In the genomic region with DNA sequence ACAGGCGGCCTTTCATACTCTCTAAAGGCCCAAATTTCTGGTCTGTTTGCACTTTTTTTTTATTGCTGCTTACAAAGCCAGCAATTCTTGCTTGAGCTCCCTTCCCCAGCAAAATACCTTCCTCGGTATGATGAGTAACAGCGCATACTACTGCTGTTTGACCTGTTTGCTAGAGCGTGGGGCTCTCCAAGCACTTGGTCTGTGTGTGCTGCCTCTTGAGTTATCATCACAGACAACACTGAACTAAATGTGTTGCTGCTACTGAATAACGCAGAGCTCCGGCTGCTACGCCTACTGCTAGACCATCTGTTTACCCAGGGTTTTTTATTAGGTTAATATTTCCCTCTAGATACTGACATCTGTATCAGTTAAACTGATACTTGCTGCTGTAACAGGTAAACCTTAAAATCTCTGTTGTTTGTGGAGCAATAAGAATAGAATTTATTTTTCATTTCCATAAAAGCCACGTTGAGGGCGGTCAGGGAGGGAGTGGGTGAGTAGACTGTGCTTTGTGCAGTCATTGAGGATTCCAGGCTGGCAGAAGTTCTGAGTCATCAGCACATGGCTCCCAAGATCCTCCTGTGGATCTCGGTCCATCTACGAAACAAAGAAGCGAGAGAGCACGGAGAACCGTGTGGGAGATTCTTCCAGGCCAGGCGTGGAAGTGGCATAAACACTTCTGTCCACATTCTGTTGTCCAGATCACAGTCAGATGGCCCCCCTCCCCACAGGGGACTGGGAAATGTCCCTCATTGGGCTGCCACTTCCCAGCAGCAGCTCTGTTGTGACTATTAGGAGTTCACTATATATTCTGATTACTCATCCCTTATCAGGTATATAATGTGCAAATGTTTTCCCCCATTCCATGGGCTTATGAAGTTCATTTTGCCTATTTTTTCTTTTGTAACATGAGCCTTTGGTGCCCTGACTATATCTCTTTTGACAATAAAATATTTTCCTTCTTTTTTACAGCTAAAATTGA, we compare ENCODE assay signal across 12 cellular contexts. TPM values are rescaled to one million over a fixed set of nuclear protein-coding genes. Genes with fewer than 3 reads are reported as not detected.
A peak's percentile ranks its signal among the peaks of the same experiment; 100 is the strongest.
DNase-seq lines count a peak whose midpoint lies in the region; ATAC-seq, FAIRE-seq and TF ChIP-seq lines count a peak whose summit lies in the region.
"Had no signal": no experiment of that assay in that cellular context is flagged by ENCODE, and none has a peak within 500 bp of the region (broad histone marks: within the 10 kb centered on the region; RNA-seq: fewer than 3 reads in every experiment).

No MANE protein-coding gene starts in this region.

- ATAC-seq in HG03460 (IDR thresholded peaks at IDR 0.05; ENCODE audit: unreplicated experiment), result no peak

- no peak overlapping the region for H3K9ac ChIP-seq in kidney (ENCODE audit: low read length in 2 of 2)
- H3K9ac ChIP-seq: parathyroid adenoma had no signal

- no peak overlapping the region for H3K4me3 Mint-ChIP-seq in nephron progenitor cell
- no peak overlapping the region for H3K4me3 Mint-ChIP-seq in activated naive CD8-positive, alpha-beta T cell treated with anti-CD3 and anti-CD28 coated beads for 36 hours
- no peak overlapping the region for H3K4me3 Mint-ChIP-seq in CD14-positive monocyte
- H3K4me3 Mint-ChIP-seq: T-cell had no signal

- peak overlapping the region; percentile 38 for H3K27ac Mint-ChIP-seq in nephron progenitor cell
- no peak overlapping the region for H3K27ac Mint-ChIP-seq in activated naive CD8-positive, alpha-beta T cell treated with anti-CD3 and anti-CD28 coated beads for 36 hours
- H3K27ac Mint-ChIP-seq in CD14-positive monocyte, result peak overlapping the region in 1 of 7 donors; percentile 5
- H3K27ac Mint-ChIP-seq: T-cell had no signal

- H3K4me3 ChIP-seq in dorsolateral prefrontal cortex, result peak overlapping the region in 14 of 59 donors; percentile 7 to 34 (median 18)
- no peak overlapping the region for H3K4me3 ChIP-seq in kidney (ENCODE audit: low read length in 2 of 2)
- H3K4me3 ChIP-seq: vagina had no signal

- no peaks in the 10 kb centered on the region for H3K27me3 ChIP-seq in dorsolateral prefrontal cortex
- H3K27me3 ChIP-seq: vagina had no signal

- no peaks in the 10 kb centered on the region for H3K9me3 ChIP-seq in kidney (ENCODE audit: control insufficient read depth in 1 of 2, low read length in 2 of 2)
- H3K9me3 ChIP-seq: vagina had no signal

- no peaks in the 10 kb centered on the region for H3K4me1 ChIP-seq in kidney (ENCODE audit: control insufficient read depth in 1 of 2, insufficient read depth in 1 of 2, low read depth in 1 of 2, low read length in 2 of 2)
- H3K4me1 ChIP-seq: parathyroid adenoma, vagina had no signal

- no peak for TF ChIP-seq CTCF in dorsolateral prefrontal cortex (IDR thresholded peaks at IDR 0.05 in 54 of 56, conservative IDR thresholded peaks at IDR 0.05 in 2 of 56; ENCODE audit: low read depth in 1 of 56, partially characterized antibody in 56 of 56)
- TF ChIP-seq CTCF in nephron progenitor cell (IDR thresholded peaks at IDR 0.05), result no peak
- no peak for TF ChIP-seq CTCF in kidney (IDR thresholded peaks at IDR 0.05; ENCODE audit: borderline replicate concordance, extremely low read depth, insufficient read depth)
- no peak for TF ChIP-seq CTCF in CD14-positive monocyte (IDR thresholded peaks at IDR 0.05)

- FAIRE-seq in kidney (lab: Jason Lieb, UNC), result no peak

- DNase-seq in DMS53 (lab: John Stamatoyannopoulos, UW) (peak; percentile 98), NCI-H2171 (lab: John Stamatoyannopoulos, UW) (peak; percentile 16), dorsolateral prefrontal cortex (peak in 8 of 10 donors; percentile 46 to 82 (median 56)), nephron progenitor cell (no peak), kidney (no peak), CD14-positive monocyte (ENCODE audit: low spot score) (no peak)
- DNase-seq in activated naive CD8-positive, alpha-beta T cell treated with anti-CD3 and anti-CD28 coated beads for 36 hours, result no peak
- DNase-seq: NCI-H345 had no signal

- H3K9me3 Mint-ChIP-seq in nephron progenitor cell (no peaks in the 10 kb centered on the region), CD14-positive monocyte (peaks cover 12 to 31% (median 19%) of the 10 kb centered on the region in 7 donors)
- H3K9me3 Mint-ChIP-seq in activated naive CD8-positive, alpha-beta T cell treated with anti-CD3 and anti-CD28 coated beads for 36 hours, result peaks cover 4% of the 10 kb centered on the region

- H3K27ac ChIP-seq in dorsolateral prefrontal cortex, result peak overlapping the region in 36 of 59 donors; percentile 0 to 72 (median 46)
- H3K27ac ChIP-seq in kidney (ENCODE audit: low read depth in 2 of 2, low read length in 2 of 2), result no peak overlapping the region
- H3K27ac ChIP-seq: parathyroid adenoma, vagina had no signal

- H3K4me1 Mint-ChIP-seq in nephron progenitor cell (peaks cover 13% of the 10 kb centered on the region), CD14-positive monocyte (no peaks in the 10 kb centered on the region)
- no peaks in the 10 kb centered on the region for H3K4me1 Mint-ChIP-seq in activated naive CD8-positive, alpha-beta T cell treated with anti-CD3 and anti-CD28 coated beads for 36 hours

- no peaks in the 10 kb centered on the region for H3K36me3 Mint-ChIP-seq in nephron progenitor cell (ENCODE audit: low read depth)
- no peaks in the 10 kb centered on the region for H3K36me3 Mint-ChIP-seq in activated naive CD8-positive, alpha-beta T cell treated with anti-CD3 and anti-CD28 coated beads for 36 hours
- H3K36me3 Mint-ChIP-seq in CD14-positive monocyte, result no peaks in the 10 kb centered on the region
- H3K36me3 Mint-ChIP-seq: T-cell had no signal

- intact Hi-C loops in dorsolateral prefrontal cortex (cut with DNase I) (no loop called here), kidney (cut with DNase I) (no loop called here), CD14-positive monocyte (cut with micrococcal nuclease) (no loop called here)

- H3K27me3 Mint-ChIP-seq in nephron progenitor cell (ENCODE audit: low read depth, poor library complexity) (peaks cover 18% of the 10 kb centered on the region), CD14-positive monocyte (ENCODE audit: low read depth in 3 of 3) (peaks cover 0 to 4% (median 0%) of the 10 kb centered on the region in 3 donors)
- no peaks in the 10 kb centered on the region for H3K27me3 Mint-ChIP-seq in activated naive CD8-positive, alpha-beta T cell treated with anti-CD3 and anti-CD28 coated beads for 36 hours

- H3K36me3 ChIP-seq in kidney (ENCODE audit: control insufficient read depth in 1 of 2, insufficient read depth in 2 of 2, low read length in 2 of 2), result no peaks in the 10 kb centered on the region
- H3K36me3 ChIP-seq: vagina had no signal

RNA-seq across cellular contexts. Expression of a gene that starts 14.0 kb away (rescaled TPM):
- total RNA-seq in dorsolateral prefrontal cortex (10 to 100 TPM; 17.9 to 41.6 (median 30.0) TPM), kidney (4.3 TPM)
- polyA plus RNA-seq in kidney (ENCODE audit: insufficient read depth, low read depth, low replicate concordance) (4.3 TPM), CD14-positive monocyte (1 to 10 TPM; 1.1 to 1.2 TPM)
- total RNA-seq in activated naive CD8-positive, alpha-beta T cell treated with anti-CD3 and anti-CD28 coated beads for 36 hours, result 1 to 10 TPM; 2.6 to 3.2 TPM

RNA-seq across cellular contexts. Expression of a gene that starts 14.2 kb away (rescaled TPM):
- total RNA-seq in dorsolateral prefrontal cortex, result 10 to 100 TPM in 119 of 120 experiments, 1 to 10 TPM in 1; 9.7 to 21.7 (median 15.1) TPM
- total RNA-seq in kidney, result 22.0 TPM
- 15.1 TPM for polyA plus RNA-seq in kidney (ENCODE audit: insufficient read depth, low read depth, low replicate concordance)
- total RNA-seq in activated naive CD8-positive, alpha-beta T cell treated with anti-CD3 and anti-CD28 coated beads for 36 hours, result 100 to 1,000 TPM in 1 of 2 experiments, 10 to 100 TPM in 1; 99.1 to 102 TPM
- polyA plus RNA-seq in CD14-positive monocyte, result 1 to 10 TPM; 3.9 to 4.3 TPM

Comparison
In these comparisons a context has a peak if more than half of its experiments do, and no peak if none do; other contexts are left out.
1. DNase-seq: peak in DMS53 (single experiment), NCI-H2171 (single experiment) and dorsolateral prefrontal cortex (8 of 10); none in nephron progenitor cell (single experiment), kidney (single experiment), activated naive CD8-positive, alpha-beta T cell treated with anti-CD3 and anti-CD28 coated beads for 36 hours (single experiment) and CD14-positive monocyte (single experiment).
2. H3K27ac ChIP-seq: peak in dorsolateral prefrontal cortex (36 of 59); none in kidney (0 of 2).